In genomic region chr11:9691865-9692264, GRCh38 we compare ENCODE assay signal across 11 cellular contexts. TPM values are rescaled to one million over a fixed set of nuclear protein-coding genes. Genes with fewer than 3 reads are reported as not detected.
DNase-seq lines count a peak whose midpoint lies in the region; ATAC-seq and TF ChIP-seq lines count a peak whose summit lies in the region.
"Had no signal": no experiment of that assay in that cellular context is flagged by ENCODE, and none has a peak within 500 bp of the region (broad histone marks: within the 10 kb centered on the region; RNA-seq: fewer than 3 reads in every experiment).

No MANE protein-coding gene starts in this region.

- peak; percentile 16 for ATAC-seq in activated B cell treated with CpG ODN at 0.5 μM for 24 hours (ENCODE audit: low read depth)
- ATAC-seq in left colon: peak; percentile 74
- ATAC-seq in GM21576 (IDR thresholded peaks at IDR 0.05; ENCODE audit: unreplicated experiment): no peak
- ATAC-seq: CD8-positive, alpha-beta T cell had no signal

- H3K27ac Mint-ChIP-seq in IgD-negative memory B cell: peak overlapping the region in 2 of 3 donors; percentile 64 to 89
- H3K27ac Mint-ChIP-seq in activated B cell treated with CpG ODN at 0.5 μM for 24 hours: peak overlapping the region; percentile 94
- H3K27ac Mint-ChIP-seq in mesothelial cell of epicardium: no peak overlapping the region
- H3K27ac Mint-ChIP-seq: CD8-positive, alpha-beta T cell had no signal

- peaks cover 39% of the 10 kb centered on the region for H3K4me1 ChIP-seq in ACC112 (ENCODE audit: control insufficient read depth, insufficient read depth, low read length, unreplicated experiment)

- H3K4me1 Mint-ChIP-seq in IgD-negative memory B cell (peaks cover 38 to 45% (median 39%) of the 10 kb centered on the region in 3 donors), activated B cell treated with CpG ODN at 0.5 μM for 24 hours (peaks cover 59% of the 10 kb centered on the region), mesothelial cell of epicardium (peaks cover 21% of the 10 kb centered on the region)

- intact Hi-C loops in activated B cell treated with CpG ODN at 0.5 μM for 24 hours (cut with micrococcal nuclease) (no loop called here), left colon (cut with DNase I, micrococcal nuclease) (no loop called here)

- POLR2A ChIA-PET in activated B cell treated with CpG ODN at 0.5 μM for 24 hours (lab: Charles Lee): interaction anchor here (0.5 to 9.7 kb wide), 17 partner anchors 9 to 143 kb away, joined by 3 to 133 read pairs (median 8); partner anchors contain the start of gene SWAP70

- no peaks in the 10 kb centered on the region for H3K27me3 ChIP-seq in ACC112 (ENCODE audit: insufficient read depth, low read length)

- peak overlapping the region; percentile 42 to 93 (median 70) for H3K4me3 Mint-ChIP-seq in IgD-negative memory B cell
- H3K4me3 Mint-ChIP-seq in activated B cell treated with CpG ODN at 0.5 μM for 24 hours: peak overlapping the region; percentile 48
- no peak overlapping the region for H3K4me3 Mint-ChIP-seq in mesothelial cell of epicardium
- H3K4me3 Mint-ChIP-seq: CD8-positive, alpha-beta T cell had no signal

- H3K9me3 Mint-ChIP-seq in IgD-negative memory B cell: no peaks in the 10 kb centered on the region
- no peaks in the 10 kb centered on the region for H3K9me3 Mint-ChIP-seq in activated B cell treated with CpG ODN at 0.5 μM for 24 hours
- H3K9me3 Mint-ChIP-seq in mesothelial cell of epicardium: no peaks in the 10 kb centered on the region
- H3K9me3 Mint-ChIP-seq: CD8-positive, alpha-beta T cell had no signal

- peaks cover 16% of the 10 kb centered on the region; the same call in 1 of the 2 replicates for H3K36me3 ChIP-seq in ACC112 (ENCODE audit: insufficient read depth, low read length)

- CTCF ChIA-PET in activated B cell treated with CpG ODN at 0.5 μM for 24 hours (lab: Charles Lee): interaction anchor here (0.7 to 4.0 kb wide), 4 partner anchors 56 to 157 kb away, joined by 3 to 21 read pairs (median 10); no protein-coding TSS in a partner anchor

- H3K79me2 ChIP-seq in ACC112 (ENCODE audit: control insufficient read depth, insufficient read depth, low read length, unreplicated experiment): peaks cover 38% of the 10 kb centered on the region

- DNase-seq in activated B cell treated with CpG ODN at 0.5 μM for 24 hours (no peak), left colon (no peak), NCI-H748 treated with DMSO at 0.1 percent for 48 hours (lab: John Stamatoyannopoulos, UW) (no peak), NK-92 (lab: John Stamatoyannopoulos, UW; ENCODE audit: unreplicated experiment) (no peak), mesothelial cell of epicardium (ENCODE audit: low spot score in 2 of 2, unreplicated experiment in 2 of 2) (no peak)
- DNase-seq: CD8-positive, alpha-beta T cell; effector CD4-positive, alpha-beta T cell had no signal

- H3K27me3 Mint-ChIP-seq in IgD-negative memory B cell: no peaks in the 10 kb centered on the region
- H3K27me3 Mint-ChIP-seq in activated B cell treated with CpG ODN at 0.5 μM for 24 hours: no peaks in the 10 kb centered on the region
- H3K27me3 Mint-ChIP-seq in mesothelial cell of epicardium (ENCODE audit: low read depth): no peaks in the 10 kb centered on the region

- no peak overlapping the region for H3K4me3 ChIP-seq in ACC112 (ENCODE audit: low read depth, low read length)
- H3K4me3 ChIP-seq: lung had no signal

- no peak overlapping the region for H2AFZ ChIP-seq in ACC112 (ENCODE audit: low read length, unreplicated experiment)

- H3K36me3 Mint-ChIP-seq in IgD-negative memory B cell (peaks cover 6% of the 10 kb centered on the region), activated B cell treated with CpG ODN at 0.5 μM for 24 hours (ENCODE audit: low read depth) (peaks cover 47% of the 10 kb centered on the region), mesothelial cell of epicardium (peaks cover 16% of the 10 kb centered on the region)

- H3K27ac ChIP-seq in ACC112 (ENCODE audit: low read depth, low read length): peak overlapping the region; percentile 63

- TF ChIP-seq CTCF in activated B cell treated with CpG ODN at 0.5 μM for 24 hours (IDR thresholded peaks at IDR 0.05) (no peak), mesothelial cell of epicardium (IDR thresholded peaks at IDR 0.05; ENCODE audit: unreplicated experiment) (no peak)

RNA-seq across cellular contexts. Expression of gene SWAP70, which starts 28.0 kb away (rescaled TPM):
- 298 TPM for polyA plus RNA-seq in IgD-negative memory B cell
- total RNA-seq in activated B cell treated with CpG ODN at 0.5 μM for 24 hours: 277 and 288 TPM in 2 replicates
- total RNA-seq in left colon: 10 to 100 TPM; 15.7 to 21.9 TPM
- total RNA-seq in mesothelial cell of epicardium: 22.9 to 25.9 TPM (median 24.0 TPM) in 3 replicates

Comparison
In these comparisons a context has a peak if more than half of its experiments do, and no peak if none do; other contexts are left out.
1. RNA of gene SWAP70, which starts 28.0 kb away (total RNA-seq): 277 to 288 TPM in activated B cell treated with CpG ODN at 0.5 μM for 24 hours; 22.9 to 25.9 TPM in mesothelial cell of epicardium and 15.7 to 21.9 TPM in left colon; every median in the first group is over 10 times any median in the second.